In the genomic region with DNA sequence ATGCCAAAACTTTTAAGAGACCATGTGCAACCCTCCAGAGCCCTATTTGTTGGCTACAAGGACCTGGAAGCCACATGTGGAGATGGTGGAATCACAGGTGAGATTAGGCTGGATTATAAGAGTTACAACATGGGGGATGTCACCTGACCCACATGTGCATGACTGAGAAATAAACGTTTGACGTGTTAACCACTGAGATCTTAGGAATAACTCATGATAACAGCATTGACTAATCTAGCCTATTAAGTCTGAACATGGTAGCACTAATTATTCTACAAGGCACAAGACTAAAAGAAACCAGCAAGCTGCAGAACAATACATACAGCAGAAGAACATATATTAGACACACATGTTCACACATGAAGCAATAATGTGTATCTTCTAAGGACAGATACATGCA, we compare ENCODE assay signal across 23 cellular contexts.
"Had no signal": no experiment of that assay in that cellular context is flagged by ENCODE, and none has a peak within 500 bp of the region (broad histone marks: within the 10 kb centered on the region; RNA-seq: fewer than 3 reads in every experiment).

No MANE protein-coding gene starts in this region.

- ATAC-seq: gastrocnemius medialis, heart right ventricle, left cardiac atrium, left ventricle myocardium superior, lower lobe of right lung, mucosa of descending colon had no signal

- H3K4me1 ChIP-seq: esophagus squamous epithelium, left lung, lower lobe of right lung had no signal

- H3K27ac ChIP-seq: coronary artery, dorsolateral prefrontal cortex, esophagus squamous epithelium, gastrocnemius medialis, heart right ventricle, left lung, lower lobe of right lung had no signal

- H3K36me3 ChIP-seq: gastrocnemius medialis had no signal

- H3K27me3 ChIP-seq: dorsolateral prefrontal cortex, esophagus squamous epithelium, gastrocnemius medialis, heart right ventricle, left lung had no signal

- H3K4me3 Mint-ChIP-seq: mesothelial cell of epicardium had no signal

- FAIRE-seq: colon, endothelial cell of umbilical vein, keratinocyte had no signal

- H3K4me3 ChIP-seq: coronary artery, dorsolateral prefrontal cortex, esophagus squamous epithelium, gastrocnemius medialis, heart right ventricle, left lung, lower lobe of right lung, mucosa of descending colon had no signal

- H3K9me3 Mint-ChIP-seq: mesothelial cell of epicardium had no signal

- H3K27ac Mint-ChIP-seq: mesothelial cell of epicardium had no signal

- H3K9me3 ChIP-seq: esophagus squamous epithelium, gastrocnemius medialis, heart right ventricle, left lung, lower lobe of right lung, mucosa of descending colon had no signal

- DNase-seq: dermis blood vessel endothelial cell; dorsolateral prefrontal cortex; effector CD4-positive, alpha-beta T cell; effector memory CD4-positive, alpha-beta T cell; esophagus squamous epithelium; foreskin fibroblast; foreskin melanocyte; gastrocnemius medialis; glutamatergic neuron; head of caudate nucleus; heart right ventricle; hippocampal formation; left cardiac atrium; left lung; left ventricle myocardium superior; lower lobe of right lung; mesenchymal stem cell; mucosa of descending colon had no signal
